In genomic region chr10:74891048-74891447, GRCh38 we compare ENCODE assay signal across 1 cellular context.
TF ChIP-seq lines count a peak whose summit lies in the region.

No MANE protein-coding gene starts in this region.

TF ChIP-seq in HepG2, 621 proteins besides CTCF, POLR2A, EP300 and RAD21:
- TF ChIP-seq ZNF557 (CRISPR knock-in tag; IDR thresholded peaks at IDR 0.05) (no peak), ZBTB39 (CRISPR knock-in tag; IDR thresholded peaks at IDR 0.05) (no peak), ETV5 (CRISPR knock-in tag; IDR thresholded peaks at IDR 0.05; ENCODE audit: borderline replicate concordance) (no peak), KDM2A (CRISPR knock-in tag; IDR thresholded peaks at IDR 0.05; ENCODE audit: borderline replicate concordance, low read depth) (no peak), TRAFD1 (CRISPR knock-in tag; IDR thresholded peaks at IDR 0.05; ENCODE audit: borderline replicate concordance) (no peak), ARHGAP35 (CRISPR knock-in tag; IDR thresholded peaks at IDR 0.05; ENCODE audit: borderline replicate concordance) (no peak), ZHX2 (IDR thresholded peaks at IDR 0.05; ENCODE audit: low read depth) (no peak), ZHX2 (CRISPR knock-in tag; IDR thresholded peaks at IDR 0.05; ENCODE audit: borderline replicate concordance) (no peak), CEBPG (CRISPR knock-in tag; IDR thresholded peaks at IDR 0.05) (no peak), ZNF737 (CRISPR knock-in tag; IDR thresholded peaks at IDR 0.05; ENCODE audit: borderline replicate concordance) (no peak), ZNF550 (CRISPR knock-in tag; IDR thresholded peaks at IDR 0.05; ENCODE audit: borderline replicate concordance) (no peak)
- TF ChIP-seq, protein P1, sequence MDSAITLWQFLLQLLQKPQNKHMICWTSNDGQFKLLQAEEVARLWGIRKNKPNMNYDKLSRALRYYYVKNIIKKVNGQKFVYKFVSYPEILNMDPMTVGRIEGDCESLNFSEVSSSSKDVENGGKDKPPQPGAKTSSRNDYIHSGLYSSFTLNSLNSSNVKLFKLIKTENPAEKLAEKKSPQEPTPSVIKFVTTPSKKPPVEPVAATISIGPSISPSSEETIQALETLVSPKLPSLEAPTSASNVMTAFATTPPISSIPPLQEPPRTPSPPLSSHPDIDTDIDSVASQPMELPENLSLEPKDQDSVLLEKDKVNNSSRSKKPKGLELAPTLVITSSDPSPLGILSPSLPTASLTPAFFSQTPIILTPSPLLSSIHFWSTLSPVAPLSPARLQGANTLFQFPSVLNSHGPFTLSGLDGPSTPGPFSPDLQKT (CRISPR knock-in tag; IDR thresholded peaks at IDR 0.05; ENCODE audit: borderline replicate concordance), result no peak
- TF ChIP-seq, protein P2, sequence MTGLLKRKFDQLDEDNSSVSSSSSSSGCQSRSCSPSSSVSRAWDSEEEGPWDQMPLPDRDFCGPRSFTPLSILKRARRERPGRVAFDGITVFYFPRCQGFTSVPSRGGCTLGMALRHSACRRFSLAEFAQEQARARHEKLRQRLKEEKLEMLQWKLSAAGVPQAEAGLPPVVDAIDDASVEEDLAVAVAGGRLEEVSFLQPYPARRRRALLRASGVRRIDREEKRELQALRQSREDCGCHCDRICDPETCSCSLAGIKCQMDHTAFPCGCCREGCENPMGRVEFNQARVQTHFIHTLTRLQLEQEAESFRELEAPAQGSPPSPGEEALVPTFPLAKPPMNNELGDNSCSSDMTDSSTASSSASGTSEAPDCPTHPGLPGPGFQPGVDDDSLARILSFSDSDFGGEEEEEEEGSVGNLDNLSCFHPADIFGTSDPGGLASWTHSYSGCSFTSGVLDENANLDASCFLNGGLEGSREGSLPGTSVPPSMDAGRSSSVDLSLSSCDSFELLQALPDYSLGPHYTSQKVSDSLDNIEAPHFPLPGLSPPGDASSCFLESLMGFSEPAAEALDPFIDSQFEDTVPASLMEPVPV (CRISPR knock-in tag; IDR thresholded peaks at IDR 0.05), result no peak
- TF ChIP-seq, protein P3, sequence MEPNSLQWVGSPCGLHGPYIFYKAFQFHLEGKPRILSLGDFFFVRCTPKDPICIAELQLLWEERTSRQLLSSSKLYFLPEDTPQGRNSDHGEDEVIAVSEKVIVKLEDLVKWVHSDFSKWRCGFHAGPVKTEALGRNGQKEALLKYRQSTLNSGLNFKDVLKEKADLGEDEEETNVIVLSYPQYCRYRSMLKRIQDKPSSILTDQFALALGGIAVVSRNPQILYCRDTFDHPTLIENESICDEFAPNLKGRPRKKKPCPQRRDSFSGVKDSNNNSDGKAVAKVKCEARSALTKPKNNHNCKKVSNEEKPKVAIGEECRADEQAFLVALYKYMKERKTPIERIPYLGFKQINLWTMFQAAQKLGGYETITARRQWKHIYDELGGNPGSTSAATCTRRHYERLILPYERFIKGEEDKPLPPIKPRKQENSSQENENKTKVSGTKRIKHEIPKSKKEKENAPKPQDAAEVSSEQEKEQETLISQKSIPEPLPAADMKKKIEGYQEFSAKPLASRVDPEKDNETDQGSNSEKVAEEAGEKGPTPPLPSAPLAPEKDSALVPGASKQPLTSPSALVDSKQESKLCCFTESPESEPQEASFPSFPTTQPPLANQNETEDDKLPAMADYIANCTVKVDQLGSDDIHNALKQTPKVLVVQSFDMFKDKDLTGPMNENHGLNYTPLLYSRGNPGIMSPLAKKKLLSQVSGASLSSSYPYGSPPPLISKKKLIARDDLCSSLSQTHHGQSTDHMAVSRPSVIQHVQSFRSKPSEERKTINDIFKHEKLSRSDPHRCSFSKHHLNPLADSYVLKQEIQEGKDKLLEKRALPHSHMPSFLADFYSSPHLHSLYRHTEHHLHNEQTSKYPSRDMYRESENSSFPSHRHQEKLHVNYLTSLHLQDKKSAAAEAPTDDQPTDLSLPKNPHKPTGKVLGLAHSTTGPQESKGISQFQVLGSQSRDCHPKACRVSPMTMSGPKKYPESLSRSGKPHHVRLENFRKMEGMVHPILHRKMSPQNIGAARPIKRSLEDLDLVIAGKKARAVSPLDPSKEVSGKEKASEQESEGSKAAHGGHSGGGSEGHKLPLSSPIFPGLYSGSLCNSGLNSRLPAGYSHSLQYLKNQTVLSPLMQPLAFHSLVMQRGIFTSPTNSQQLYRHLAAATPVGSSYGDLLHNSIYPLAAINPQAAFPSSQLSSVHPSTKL (CRISPR knock-in tag; IDR thresholded peaks at IDR 0.05), result no peak
- TF ChIP-seq, protein P4, sequence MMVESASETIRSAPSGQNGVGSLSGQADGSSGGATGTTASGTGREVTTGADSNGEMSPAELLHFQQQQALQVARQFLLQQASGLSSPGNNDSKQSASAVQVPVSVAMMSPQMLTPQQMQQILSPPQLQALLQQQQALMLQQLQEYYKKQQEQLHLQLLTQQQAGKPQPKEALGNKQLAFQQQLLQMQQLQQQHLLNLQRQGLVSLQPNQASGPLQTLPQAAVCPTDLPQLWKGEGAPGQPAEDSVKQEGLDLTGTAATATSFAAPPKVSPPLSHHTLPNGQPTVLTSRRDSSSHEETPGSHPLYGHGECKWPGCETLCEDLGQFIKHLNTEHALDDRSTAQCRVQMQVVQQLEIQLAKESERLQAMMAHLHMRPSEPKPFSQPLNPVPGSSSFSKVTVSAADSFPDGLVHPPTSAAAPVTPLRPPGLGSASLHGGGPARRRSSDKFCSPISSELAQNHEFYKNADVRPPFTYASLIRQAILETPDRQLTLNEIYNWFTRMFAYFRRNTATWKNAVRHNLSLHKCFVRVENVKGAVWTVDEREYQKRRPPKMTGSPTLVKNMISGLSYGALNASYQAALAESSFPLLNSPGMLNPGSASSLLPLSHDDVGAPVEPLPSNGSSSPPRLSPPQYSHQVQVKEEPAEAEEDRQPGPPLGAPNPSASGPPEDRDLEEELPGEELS (CRISPR knock-in tag; IDR thresholded peaks at IDR 0.05), result no peak
